Comparison of ENCODE assay signal across 1 cellular context in the genomic region with DNA sequence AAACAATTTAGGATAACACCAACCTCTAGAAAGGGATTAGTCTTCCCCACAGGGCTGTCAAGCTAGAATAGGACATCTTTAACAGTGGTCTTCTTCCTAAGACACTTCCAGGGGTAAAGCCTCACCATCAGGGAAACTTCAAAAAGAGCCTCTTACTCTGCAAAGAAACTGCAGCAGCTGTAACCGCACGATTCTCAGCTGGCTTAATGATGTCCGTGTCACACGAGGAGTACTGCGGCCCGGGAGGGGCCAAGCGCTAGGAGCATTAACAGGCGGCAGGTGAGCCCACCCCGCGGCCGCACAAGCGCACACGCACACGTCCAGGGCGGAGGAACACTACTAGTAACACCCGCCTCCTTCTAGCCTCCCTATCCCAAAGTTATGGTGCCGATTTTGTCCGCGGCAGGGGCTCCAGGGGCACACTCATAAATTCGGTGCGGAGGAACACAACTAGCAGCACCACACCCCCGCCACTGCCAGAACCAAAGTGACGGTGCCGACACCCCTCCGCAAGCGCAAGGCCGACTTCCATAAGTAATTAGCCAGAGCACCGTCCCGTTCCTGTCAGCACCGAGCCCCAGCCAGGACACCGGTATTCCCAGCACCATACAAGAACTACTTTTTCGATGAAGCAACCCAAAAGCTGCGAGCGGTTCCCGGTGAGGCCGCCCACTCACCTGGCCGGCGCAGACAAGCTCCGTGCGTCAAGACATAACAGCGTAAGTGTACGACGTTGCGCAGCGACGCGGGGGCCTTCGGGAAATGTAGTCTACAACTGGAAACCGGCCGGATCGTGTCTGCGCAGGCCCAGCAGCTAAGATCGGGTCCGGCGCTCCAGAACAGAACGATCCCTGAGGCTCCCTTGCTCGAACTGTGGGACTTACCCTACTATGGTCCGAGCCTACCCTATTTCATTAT.
A peak's percentile ranks its signal among the peaks of the same experiment; 100 is the strongest.
TF ChIP-seq lines count a peak whose summit lies in the region.

A gene (plus strand): TSS at position 813 of the 918 bp plus-strand sequence. CDS start 3,572 bp downstream, outside the sequence.
A gene (minus strand): TSS at position 729 of the 918 bp plus-strand sequence. CDS start 8,116 bp downstream, outside the sequence.

TF ChIP-seq in HepG2, 621 proteins besides CTCF, POLR2A, EP300 and RAD21 (continued from another document and continues in another):
- TF ChIP-seq MTF1 (CRISPR knock-in tag; IDR thresholded peaks at IDR 0.05) (no peak), ZNF563 (CRISPR knock-in tag; IDR thresholded peaks at IDR 0.05) (no peak), ZNF496 (CRISPR knock-in tag; IDR thresholded peaks at IDR 0.05; ENCODE audit: insufficient replicate concordance) (no peak), NCOR1 (IDR thresholded peaks at IDR 0.05; ENCODE audit: borderline replicate concordance, low read length) (no peak), KLF15 (CRISPR knock-in tag; IDR thresholded peaks at IDR 0.05; ENCODE audit: borderline replicate concordance) (0 out of 2 replicates have a peak, but pooled peaks have one; percentile 50), NRL (CRISPR knock-in tag; IDR thresholded peaks at IDR 0.05; ENCODE audit: borderline replicate concordance) (peak; percentile 59; the same call in 1 of the 2 replicates), TOPORS (CRISPR knock-in tag; IDR thresholded peaks at IDR 0.05) (no peak), CENPT (CRISPR knock-in tag; IDR thresholded peaks at IDR 0.05; ENCODE audit: low read depth) (no peak), FOSL2 (CRISPR knock-in tag; IDR thresholded peaks at IDR 0.05) (peak; percentile 44; the same call in 1 of the 2 replicates), TBX2 (CRISPR knock-in tag; IDR thresholded peaks at IDR 0.05; ENCODE audit: borderline replicate concordance) (peak; percentile 79), MED8 (CRISPR knock-in tag; IDR thresholded peaks at IDR 0.05; ENCODE audit: insufficient replicate concordance) (no peak), MBNL3 (CRISPR knock-in tag; conservative IDR thresholded peaks at IDR 0.05) (no peak), AGO2 (optimal IDR thresholded peaks at IDR 0.05; ENCODE audit: low read depth, low read length) (no peak), ZNF33A (CRISPR knock-in tag; IDR thresholded peaks at IDR 0.05; ENCODE audit: borderline replicate concordance) (no peak), SALL2 (CRISPR knock-in tag; IDR thresholded peaks at IDR 0.05) (peak; percentile 62; the same call in 1 of the 2 replicates), ZNF660 (CRISPR knock-in tag; IDR thresholded peaks at IDR 0.05; ENCODE audit: borderline replicate concordance, low read depth) (no peak), BRCA1 (CRISPR knock-in tag; IDR thresholded peaks at IDR 0.05) (no peak), KDM4B (CRISPR knock-in tag; IDR thresholded peaks at IDR 0.05) (no peak), SOX5 (CRISPR knock-in tag; IDR thresholded peaks at IDR 0.05; ENCODE audit: borderline replicate concordance) (no peak), ZNF256 (CRISPR knock-in tag; conservative IDR thresholded peaks at IDR 0.05) (no peak), CREM (IDR thresholded peaks at IDR 0.05) (peak; percentile 96), CREM (CRISPR knock-in tag; IDR thresholded peaks at IDR 0.05) (no peak), RBM22 (optimal IDR thresholded peaks at IDR 0.05; ENCODE audit: low read length) (no peak), LCORL (IDR thresholded peaks at IDR 0.05) (0 out of 2 replicates have a peak, but pooled peaks have one; percentile 24), LCORL (CRISPR knock-in tag; IDR thresholded peaks at IDR 0.05) (no peak; the same call in 1 of the 2 replicates), NR2C2 (CRISPR knock-in tag; IDR thresholded peaks at IDR 0.05; ENCODE audit: borderline replicate concordance) (peak; percentile 78), SMAD9 (CRISPR knock-in tag; IDR thresholded peaks at IDR 0.05) (no peak), ZFP41 (CRISPR knock-in tag; IDR thresholded peaks at IDR 0.05; ENCODE audit: borderline replicate concordance) (no peak), ZKSCAN1 (IDR thresholded peaks at IDR 0.05; ENCODE audit: low read length) (no peak), ZNF383 (CRISPR knock-in tag; IDR thresholded peaks at IDR 0.05; ENCODE audit: borderline replicate concordance) (no peak), MIER3 (CRISPR knock-in tag; IDR thresholded peaks at IDR 0.05; ENCODE audit: borderline replicate concordance) (no peak), RCOR2 (CRISPR knock-in tag; IDR thresholded peaks at IDR 0.05) (no peak), SRSF1 (optimal IDR thresholded peaks at IDR 0.05; ENCODE audit: low read depth, low read length) (peak; percentile 67), ZNF430 (CRISPR knock-in tag; IDR thresholded peaks at IDR 0.05) (0 out of 2 replicates have a peak, but pooled peaks have one; percentile 43), HOXA7 (CRISPR knock-in tag; IDR thresholded peaks at IDR 0.05) (no peak), ZNF879 (CRISPR knock-in tag; IDR thresholded peaks at IDR 0.05) (no peak)
- TF ChIP-seq, protein P1, sequence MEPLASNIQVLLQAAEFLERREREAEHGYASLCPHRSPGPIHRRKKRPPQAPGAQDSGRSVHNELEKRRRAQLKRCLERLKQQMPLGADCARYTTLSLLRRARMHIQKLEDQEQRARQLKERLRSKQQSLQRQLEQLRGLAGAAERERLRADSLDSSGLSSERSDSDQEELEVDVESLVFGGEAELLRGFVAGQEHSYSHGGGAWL (CRISPR knock-in tag; IDR thresholded peaks at IDR 0.05) = no peak
- TF ChIP-seq, protein P2, sequence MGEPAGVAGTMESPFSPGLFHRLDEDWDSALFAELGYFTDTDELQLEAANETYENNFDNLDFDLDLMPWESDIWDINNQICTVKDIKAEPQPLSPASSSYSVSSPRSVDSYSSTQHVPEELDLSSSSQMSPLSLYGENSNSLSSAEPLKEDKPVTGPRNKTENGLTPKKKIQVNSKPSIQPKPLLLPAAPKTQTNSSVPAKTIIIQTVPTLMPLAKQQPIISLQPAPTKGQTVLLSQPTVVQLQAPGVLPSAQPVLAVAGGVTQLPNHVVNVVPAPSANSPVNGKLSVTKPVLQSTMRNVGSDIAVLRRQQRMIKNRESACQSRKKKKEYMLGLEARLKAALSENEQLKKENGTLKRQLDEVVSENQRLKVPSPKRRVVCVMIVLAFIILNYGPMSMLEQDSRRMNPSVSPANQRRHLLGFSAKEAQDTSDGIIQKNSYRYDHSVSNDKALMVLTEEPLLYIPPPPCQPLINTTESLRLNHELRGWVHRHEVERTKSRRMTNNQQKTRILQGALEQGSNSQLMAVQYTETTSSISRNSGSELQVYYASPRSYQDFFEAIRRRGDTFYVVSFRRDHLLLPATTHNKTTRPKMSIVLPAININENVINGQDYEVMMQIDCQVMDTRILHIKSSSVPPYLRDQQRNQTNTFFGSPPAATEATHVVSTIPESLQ (CRISPR knock-in tag; conservative IDR thresholded peaks at IDR 0.05) = no peak
- TF ChIP-seq, protein P3, sequence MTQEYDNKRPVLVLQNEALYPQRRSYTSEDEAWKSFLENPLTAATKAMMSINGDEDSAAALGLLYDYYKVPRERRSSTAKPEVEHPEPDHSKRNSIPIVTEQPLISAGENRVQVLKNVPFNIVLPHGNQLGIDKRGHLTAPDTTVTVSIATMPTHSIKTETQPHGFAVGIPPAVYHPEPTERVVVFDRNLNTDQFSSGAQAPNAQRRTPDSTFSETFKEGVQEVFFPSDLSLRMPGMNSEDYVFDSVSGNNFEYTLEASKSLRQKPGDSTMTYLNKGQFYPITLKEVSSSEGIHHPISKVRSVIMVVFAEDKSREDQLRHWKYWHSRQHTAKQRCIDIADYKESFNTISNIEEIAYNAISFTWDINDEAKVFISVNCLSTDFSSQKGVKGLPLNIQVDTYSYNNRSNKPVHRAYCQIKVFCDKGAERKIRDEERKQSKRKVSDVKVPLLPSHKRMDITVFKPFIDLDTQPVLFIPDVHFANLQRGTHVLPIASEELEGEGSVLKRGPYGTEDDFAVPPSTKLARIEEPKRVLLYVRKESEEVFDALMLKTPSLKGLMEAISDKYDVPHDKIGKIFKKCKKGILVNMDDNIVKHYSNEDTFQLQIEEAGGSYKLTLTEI (CRISPR knock-in tag; conservative IDR thresholded peaks at IDR 0.05) = no peak
- TF ChIP-seq, protein P4, sequence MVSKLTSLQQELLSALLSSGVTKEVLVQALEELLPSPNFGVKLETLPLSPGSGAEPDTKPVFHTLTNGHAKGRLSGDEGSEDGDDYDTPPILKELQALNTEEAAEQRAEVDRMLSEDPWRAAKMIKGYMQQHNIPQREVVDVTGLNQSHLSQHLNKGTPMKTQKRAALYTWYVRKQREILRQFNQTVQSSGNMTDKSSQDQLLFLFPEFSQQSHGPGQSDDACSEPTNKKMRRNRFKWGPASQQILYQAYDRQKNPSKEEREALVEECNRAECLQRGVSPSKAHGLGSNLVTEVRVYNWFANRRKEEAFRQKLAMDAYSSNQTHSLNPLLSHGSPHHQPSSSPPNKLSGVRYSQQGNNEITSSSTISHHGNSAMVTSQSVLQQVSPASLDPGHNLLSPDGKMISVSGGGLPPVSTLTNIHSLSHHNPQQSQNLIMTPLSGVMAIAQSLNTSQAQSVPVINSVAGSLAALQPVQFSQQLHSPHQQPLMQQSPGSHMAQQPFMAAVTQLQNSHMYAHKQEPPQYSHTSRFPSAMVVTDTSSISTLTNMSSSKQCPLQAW (CRISPR knock-in tag; IDR thresholded peaks at IDR 0.05) = no peak; the same call in 1 of the 2 replicates
- TF ChIP-seq, protein P5, sequence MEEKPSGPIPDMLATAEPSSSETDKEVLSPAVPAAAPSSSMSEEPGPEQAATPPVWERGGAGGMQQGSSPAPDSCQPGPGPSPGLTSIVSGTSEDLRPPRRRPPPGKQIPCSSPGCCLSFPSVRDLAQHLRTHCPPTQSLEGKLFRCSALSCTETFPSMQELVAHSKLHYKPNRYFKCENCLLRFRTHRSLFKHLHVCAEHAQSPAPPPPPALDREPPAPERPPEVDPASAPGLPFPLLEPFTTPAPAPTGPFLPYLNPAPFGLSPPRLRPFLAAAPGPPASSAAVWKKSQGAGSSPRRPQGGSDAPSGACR (CRISPR knock-in tag; IDR thresholded peaks at IDR 0.05) = no peak
- TF ChIP-seq, protein P6, sequence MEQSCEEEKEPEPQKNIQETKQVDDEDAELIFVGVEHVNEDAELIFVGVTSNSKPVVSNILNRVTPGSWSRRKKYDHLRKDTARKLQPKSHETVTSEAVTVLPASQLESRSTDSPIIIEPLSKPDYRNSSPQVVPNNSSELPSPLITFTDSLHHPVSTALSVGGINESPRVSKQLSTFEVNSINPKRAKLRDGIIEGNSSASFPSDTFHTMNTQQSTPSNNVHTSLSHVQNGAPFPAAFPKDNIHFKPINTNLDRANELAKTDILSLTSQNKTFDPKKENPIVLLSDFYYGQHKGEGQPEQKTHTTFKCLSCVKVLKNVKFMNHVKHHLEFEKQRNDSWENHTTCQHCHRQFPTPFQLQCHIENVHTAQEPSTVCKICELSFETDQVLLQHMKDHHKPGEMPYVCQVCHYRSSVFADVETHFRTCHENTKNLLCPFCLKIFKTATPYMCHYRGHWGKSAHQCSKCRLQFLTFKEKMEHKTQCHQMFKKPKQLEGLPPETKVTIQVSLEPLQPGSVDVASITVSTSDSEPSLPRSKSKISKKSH (CRISPR knock-in tag; IDR thresholded peaks at IDR 0.05; ENCODE audit: borderline replicate concordance) = peak; percentile 64; the same call in 1 of the 2 replicates
- TF ChIP-seq, protein P7, sequence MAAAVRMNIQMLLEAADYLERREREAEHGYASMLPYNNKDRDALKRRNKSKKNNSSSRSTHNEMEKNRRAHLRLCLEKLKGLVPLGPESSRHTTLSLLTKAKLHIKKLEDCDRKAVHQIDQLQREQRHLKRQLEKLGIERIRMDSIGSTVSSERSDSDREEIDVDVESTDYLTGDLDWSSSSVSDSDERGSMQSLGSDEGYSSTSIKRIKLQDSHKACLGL (CRISPR knock-in tag; IDR thresholded peaks at IDR 0.05) = peak; percentile 51; the same call in 1 of the 2 replicates
- TF ChIP-seq, protein P8, sequence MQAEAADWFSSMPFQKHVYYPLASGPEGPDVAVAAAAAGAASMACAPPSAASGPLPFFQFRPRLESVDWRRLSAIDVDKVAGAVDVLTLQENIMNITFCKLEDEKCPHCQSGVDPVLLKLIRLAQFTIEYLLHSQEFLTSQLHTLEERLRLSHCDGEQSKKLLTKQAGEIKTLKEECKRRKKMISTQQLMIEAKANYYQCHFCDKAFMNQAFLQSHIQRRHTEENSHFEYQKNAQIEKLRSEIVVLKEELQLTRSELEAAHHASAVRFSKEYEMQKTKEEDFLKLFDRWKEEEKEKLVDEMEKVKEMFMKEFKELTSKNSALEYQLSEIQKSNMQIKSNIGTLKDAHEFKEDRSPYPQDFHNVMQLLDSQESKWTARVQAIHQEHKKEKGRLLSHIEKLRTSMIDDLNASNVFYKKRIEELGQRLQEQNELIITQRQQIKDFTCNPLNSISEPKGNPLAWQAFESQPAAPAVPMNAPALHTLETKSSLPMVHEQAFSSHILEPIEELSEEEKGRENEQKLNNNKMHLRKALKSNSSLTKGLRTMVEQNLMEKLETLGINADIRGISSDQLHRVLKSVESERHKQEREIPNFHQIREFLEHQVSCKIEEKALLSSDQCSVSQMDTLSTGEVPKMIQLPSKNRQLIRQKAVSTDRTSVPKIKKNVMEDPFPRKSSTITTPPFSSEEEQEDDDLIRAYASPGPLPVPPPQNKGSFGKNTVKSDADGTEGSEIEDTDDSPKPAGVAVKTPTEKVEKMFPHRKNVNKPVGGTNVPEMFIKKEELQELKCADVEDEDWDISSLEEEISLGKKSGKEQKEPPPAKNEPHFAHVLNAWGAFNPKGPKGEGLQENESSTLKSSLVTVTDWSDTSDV (CRISPR knock-in tag; IDR thresholded peaks at IDR 0.05) = no peak
- TF ChIP-seq, protein P9, sequence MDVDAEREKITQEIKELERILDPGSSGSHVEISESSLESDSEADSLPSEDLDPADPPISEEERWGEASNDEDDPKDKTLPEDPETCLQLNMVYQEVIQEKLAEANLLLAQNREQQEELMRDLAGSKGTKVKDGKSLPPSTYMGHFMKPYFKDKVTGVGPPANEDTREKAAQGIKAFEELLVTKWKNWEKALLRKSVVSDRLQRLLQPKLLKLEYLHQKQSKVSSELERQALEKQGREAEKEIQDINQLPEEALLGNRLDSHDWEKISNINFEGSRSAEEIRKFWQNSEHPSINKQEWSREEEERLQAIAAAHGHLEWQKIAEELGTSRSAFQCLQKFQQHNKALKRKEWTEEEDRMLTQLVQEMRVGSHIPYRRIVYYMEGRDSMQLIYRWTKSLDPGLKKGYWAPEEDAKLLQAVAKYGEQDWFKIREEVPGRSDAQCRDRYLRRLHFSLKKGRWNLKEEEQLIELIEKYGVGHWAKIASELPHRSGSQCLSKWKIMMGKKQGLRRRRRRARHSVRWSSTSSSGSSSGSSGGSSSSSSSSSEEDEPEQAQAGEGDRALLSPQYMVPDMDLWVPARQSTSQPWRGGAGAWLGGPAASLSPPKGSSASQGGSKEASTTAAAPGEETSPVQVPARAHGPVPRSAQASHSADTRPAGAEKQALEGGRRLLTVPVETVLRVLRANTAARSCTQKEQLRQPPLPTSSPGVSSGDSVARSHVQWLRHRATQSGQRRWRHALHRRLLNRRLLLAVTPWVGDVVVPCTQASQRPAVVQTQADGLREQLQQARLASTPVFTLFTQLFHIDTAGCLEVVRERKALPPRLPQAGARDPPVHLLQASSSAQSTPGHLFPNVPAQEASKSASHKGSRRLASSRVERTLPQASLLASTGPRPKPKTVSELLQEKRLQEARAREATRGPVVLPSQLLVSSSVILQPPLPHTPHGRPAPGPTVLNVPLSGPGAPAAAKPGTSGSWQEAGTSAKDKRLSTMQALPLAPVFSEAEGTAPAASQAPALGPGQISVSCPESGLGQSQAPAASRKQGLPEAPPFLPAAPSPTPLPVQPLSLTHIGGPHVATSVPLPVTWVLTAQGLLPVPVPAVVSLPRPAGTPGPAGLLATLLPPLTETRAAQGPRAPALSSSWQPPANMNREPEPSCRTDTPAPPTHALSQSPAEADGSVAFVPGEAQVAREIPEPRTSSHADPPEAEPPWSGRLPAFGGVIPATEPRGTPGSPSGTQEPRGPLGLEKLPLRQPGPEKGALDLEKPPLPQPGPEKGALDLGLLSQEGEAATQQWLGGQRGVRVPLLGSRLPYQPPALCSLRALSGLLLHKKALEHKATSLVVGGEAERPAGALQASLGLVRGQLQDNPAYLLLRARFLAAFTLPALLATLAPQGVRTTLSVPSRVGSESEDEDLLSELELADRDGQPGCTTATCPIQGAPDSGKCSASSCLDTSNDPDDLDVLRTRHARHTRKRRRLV (CRISPR knock-in tag; IDR thresholded peaks at IDR 0.05) = 0 out of 2 replicates have a peak, but pooled peaks have one; percentile 56
